Comparison of ENCODE assay signal across 8 cellular contexts in genomic region chr6:44475779-44476434, GRCh38.
DNase-seq lines count a peak whose midpoint lies in the region; ATAC-seq and TF ChIP-seq lines count a peak whose summit lies in the region.

No MANE protein-coding gene starts in this region.

- CTCF ChIA-PET in GM10248 (lab: Yijun Ruan, JAX): interaction anchor here (0.6 to 4.0 kb wide), 64 partner anchors 10 to 1932 kb away, joined by 3 to 52 read pairs (median 4); partner anchors contain the start of gene SUPT3H

- H3K27me3 ChIP-seq in iPS-15b (ENCODE audit: control insufficient read depth, insufficient read depth, low read length) (peaks cover 7% of the 10 kb centered on the region), spleen (replicated peaks in 1 of 7) (peaks cover 0 to 35% (median 0%) of the 10 kb centered on the region in 7 donors)

- no peak overlapping the region for H3K27ac ChIP-seq in spleen

- in situ Hi-C loops in astrocyte of the spinal cord (cut with HindIII; ENCODE audit: low sequenced_read_pairs): no loop called here

- H3K9me3 ChIP-seq in iPS-15b (ENCODE audit: control insufficient read depth, insufficient read depth, low read length): no peaks in the 10 kb centered on the region
- no peaks in the 10 kb centered on the region for H3K9me3 ChIP-seq in spleen

- no peak overlapping the region for H3K4me3 ChIP-seq in astrocyte of the spinal cord (ENCODE audit: low read depth, low read length)
- no peak overlapping the region for H3K4me3 ChIP-seq in iPS-15b (ENCODE audit: low read depth, low read length)
- peak overlapping the region in 1 of 8 donors; percentile 20 for H3K4me3 ChIP-seq in spleen

- ATAC-seq in HG02588 (IDR thresholded peaks at IDR 0.05; ENCODE audit: unreplicated experiment) (peak; percentile 63), HG02870 (IDR thresholded peaks at IDR 0.05; ENCODE audit: unreplicated experiment) (no peak)

- peak overlapping the region; percentile 49 for H3K9ac ChIP-seq in iPS-15b (ENCODE audit: low read depth, low read length)

- no peak for TF ChIP-seq POLR2A in spleen (IDR thresholded peaks at IDR 0.05)

- 40 to 53% (median 46%) methylated on average over 16 to 23 of the region's 23 CpGs for WGBS in spleen, 5 donors

- POLR2A ChIA-PET in GM10248 (lab: Yijun Ruan, JAX): no interaction called here

- peak; percentile 87 for DNase-seq in GM10248 (ENCODE audit: extremely low spot score)
- DNase-seq in NCI-H1694 (lab: John Stamatoyannopoulos, UW): peak; percentile 11
- DNase-seq in T1000 (lab: John Stamatoyannopoulos, UW): peak; percentile 76
- peak; percentile 82 for DNase-seq in astrocyte of the spinal cord (ENCODE audit: low read depth, low spot score)
- peak; percentile 92 for DNase-seq in spleen

- intact Hi-C loops in spleen (cut with DNase I; ENCODE audit: low total_unique reads): loop anchor here (10.0 kb wide), 3 partner anchors 179 to 1449 kb away; no protein-coding TSS in a partner anchor

- no peaks in the 10 kb centered on the region for H3K36me3 ChIP-seq in iPS-15b (ENCODE audit: control insufficient read depth, insufficient read depth, low read length)
- H3K36me3 ChIP-seq in spleen: no peaks in the 10 kb centered on the region

- TF ChIP-seq CTCF in GM10248 (IDR thresholded peaks at IDR 0.05; ENCODE audit: control extremely low read depth, extremely low read depth, low read depth, missing control alignments) (peak; percentile 91), astrocyte of the spinal cord (IDR thresholded peaks at IDR 0.05; ENCODE audit: low read depth, low read length) (peak; percentile 90), spleen (IDR thresholded peaks at IDR 0.05 in 8 of 11, conservative IDR thresholded peaks at IDR 0.05 in 3 of 11) (peak; percentile 54 to 89 (median 86))

- H3K4me1 ChIP-seq in iPS-15b (ENCODE audit: control insufficient read depth, insufficient read depth, low read length) (no peaks in the 10 kb centered on the region), spleen (peaks cover 6 to 10% (median 8%) of the 10 kb centered on the region in 6 donors)

Comparison
In these comparisons a context has a peak if more than half of its experiments do, and no peak if none do; other contexts are left out.
1. DNase-seq: peak in every context shown above with its lines; median percentile 92 in spleen; 87 in GM10248; 82 in astrocyte of the spinal cord; 76 in T1000; 11 in NCI-H1694.